ENCODE assay signal across 24 cellular contexts in the genomic region with DNA sequence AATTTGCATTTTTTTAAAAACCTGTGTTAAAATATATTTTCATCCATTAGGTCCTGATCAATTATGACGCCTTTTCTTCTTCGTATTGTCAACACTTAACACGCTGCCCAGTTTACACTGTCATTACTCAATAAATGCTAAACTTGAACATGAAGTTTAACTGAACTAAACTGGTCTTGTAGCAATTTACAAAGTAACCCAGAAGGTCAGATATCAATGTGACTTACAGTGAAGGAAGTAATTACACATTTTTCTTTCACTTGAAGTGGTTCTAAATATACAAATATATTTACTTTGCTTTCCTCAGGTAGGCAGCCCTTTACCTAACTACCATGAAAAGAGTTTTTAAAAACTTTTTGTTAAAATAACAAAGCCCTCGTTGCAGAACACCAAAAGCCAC.
"Had no signal": no experiment of that assay in that cellular context is flagged by ENCODE, and none has a peak within 500 bp of the region (broad histone marks: within the 10 kb centered on the region; RNA-seq: fewer than 3 reads in every experiment).

No MANE protein-coding gene starts in this region.

- H3K4me1 ChIP-seq: neural progenitor cell, parathyroid adenoma, psoas muscle, right lobe of liver, stomach, vagina had no signal

- FAIRE-seq: small intestine, urothelium cell line had no signal

- H3K9me3 ChIP-seq: ovary, psoas muscle, right lobe of liver, sigmoid colon, stomach, thoracic aorta, tibial artery, transverse colon, vagina had no signal

- H3K27ac ChIP-seq: neural progenitor cell, ovary, parathyroid adenoma, psoas muscle, right lobe of liver, sigmoid colon, stomach, thoracic aorta, tibial artery, transverse colon, vagina had no signal

- ATAC-seq: natural killer cell; psoas muscle; right cardiac atrium; right lobe of liver; stimulated activated effector memory CD8-positive, alpha-beta T cell treated with anti-CD3 and anti-CD28 coated beads, Interleukin-12 subunit alpha, Interleukin-12 subunit beta, amount 100 ng/mL, for 72 hours; stimulated activated naive B cell treated with anti-CD40 and anti-IgM and Interleukin-4, amounts not matched to agents 10 μg/mL and 1 μg/mL and 100 μg/mL, for 72 hours had no signal

- H3K4me3 ChIP-seq: neural progenitor cell, ovary, psoas muscle, right lobe of liver, sigmoid colon, stomach, thoracic aorta, tibial artery, transverse colon, vagina had no signal

- H3K36me3 ChIP-seq: neural progenitor cell, ovary, right lobe of liver, sigmoid colon, stomach, thoracic aorta, tibial artery, transverse colon, vagina had no signal

- H3K79me2 ChIP-seq: parathyroid adenoma had no signal

- H3K4me2 ChIP-seq: neural progenitor cell had no signal

- DNase-seq: natural killer cell; occipital lobe; ovary; posterior cingulate gyrus; psoas muscle; right cardiac atrium; right lobe of liver; sigmoid colon; small intestine; stimulated activated CD4-positive, alpha-beta T cell treated with anti-CD3 and anti-CD28 coated beads, Interleukin-15, amount 100 ng/mL, for 24 hours; stimulated activated CD4-positive, alpha-beta T cell treated with anti-CD3 and anti-CD28 coated beads, Interleukin-2, amount 100 ng/mL, for 24 hours; stimulated activated CD4-positive, alpha-beta T cell treated with anti-CD3 and anti-CD28 coated beads, Interleukin-2, amount 100 ng/mL, for 48 hours; stimulated activated CD4-positive, alpha-beta T cell treated with anti-CD3 and anti-CD28 coated beads, Interleukin-4, amount 100 ng/mL, for 24 hours; stimulated activated naive B cell treated with anti-CD40 and anti-IgM and Interleukin-4, amounts not matched to agents 10 μg/mL and 1 μg/mL and 100 μg/mL, for 72 hours; stimulated activated naive CD4-positive, alpha-beta T cell treated with Interleukin-2 at 50 U/mL for 16 hours; stomach; tibial artery; transverse colon had no signal

- H3K9ac ChIP-seq: neural progenitor cell, parathyroid adenoma had no signal

- H2AFZ ChIP-seq: neural progenitor cell, parathyroid adenoma had no signal

- H3K27me3 ChIP-seq: neural progenitor cell, ovary, right lobe of liver, sigmoid colon, stomach, tibial artery, transverse colon, vagina had no signal
